ENCODE assay signal across 8 cellular contexts in the genomic region with DNA sequence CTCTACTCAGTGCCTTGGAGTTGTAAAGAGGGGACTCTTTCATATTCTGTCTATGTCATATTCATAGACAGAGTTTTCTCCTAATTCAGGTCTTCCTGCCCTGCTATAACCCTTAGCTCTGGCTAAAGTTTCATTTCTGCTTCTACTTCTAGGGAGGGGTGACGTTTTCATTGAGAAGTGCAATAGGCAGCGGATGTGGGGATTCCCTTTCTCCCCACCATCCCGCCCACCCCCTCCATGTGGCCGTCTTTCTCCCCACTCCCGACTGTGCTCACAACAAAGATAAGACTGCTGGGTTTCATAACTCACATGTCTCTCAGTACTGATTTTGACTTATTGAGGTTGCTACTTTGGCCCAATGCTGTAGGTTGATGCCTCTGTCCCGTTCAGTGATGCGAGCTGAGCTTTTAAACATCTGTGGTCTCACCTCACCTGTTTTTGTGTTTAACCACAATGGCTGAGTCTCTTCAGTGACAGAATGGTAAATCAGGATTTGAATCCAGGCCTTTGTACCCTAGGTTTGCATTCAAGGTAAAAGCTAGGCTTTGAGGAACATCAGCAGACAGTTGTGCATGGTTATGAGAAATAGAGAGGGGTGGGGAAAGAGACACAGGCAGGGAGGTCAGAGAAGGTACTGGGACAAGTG. TPM values are rescaled to one million over a fixed set of nuclear protein-coding genes. Genes with fewer than 3 reads are reported as not detected.
A peak's percentile ranks its signal among the peaks of the same experiment; 100 is the strongest.
DNase-seq lines count a peak whose midpoint lies in the region; ATAC-seq, FAIRE-seq and TF ChIP-seq lines count a peak whose summit lies in the region.

No MANE protein-coding gene starts in this region.

- no peak; the same call in 1 of the 2 replicates for TF ChIP-seq POLR2A in GM12892 (IDR thresholded peaks at IDR 0.05; ENCODE audit: low read depth, low read length)

- peak; percentile 73 for ATAC-seq in GM21717 (IDR thresholded peaks at IDR 0.05; ENCODE audit: unreplicated experiment)

- DNase-seq in GM12892 (ENCODE audit: insufficient read length), result peak; percentile 38
- peak; percentile 89 for DNase-seq in MV-4-11 (lab: John Stamatoyannopoulos, UW)
- peak; percentile 24 for DNase-seq in central memory CD4-positive, alpha-beta T cell
- DNase-seq in A172 (ENCODE audit: low spot score), result no peak
- DNase-seq in epidermal melanocyte (ENCODE audit: insufficient read length, low spot score), result no peak
- DNase-seq in NCI-H446 (lab: John Stamatoyannopoulos, UW), result no peak
- DNase-seq in GM03348 (ENCODE audit: low spot score), result no peak

- peak; percentile 98 for FAIRE-seq in GM12892 (lab: Jason Lieb, UNC)

RNA-seq across cellular contexts. Expression of gene KIF14, which starts 7.8 kb away (rescaled TPM):
- 5.8 TPM for polyA plus RNA-seq in GM12892 (2012; ENCODE audit: missing spikeins)
- total RNA-seq in A172 (2014; rRNA removed; shearing (Covaris generic)), result 32.0 and 36.1 TPM in 2 replicates

RNA-seq across cellular contexts. Expression of gene DDX59, which starts 41.4 kb away (rescaled TPM):
- polyA plus RNA-seq in GM12892 (2012; ENCODE audit: missing spikeins), result 35.1 TPM
- 19.9 and 20.8 TPM in 2 replicates for total RNA-seq in A172 (2014; rRNA removed; shearing (Covaris generic))

Comparison
In these comparisons a context has a peak if more than half of its experiments do, and no peak if none do; other contexts are left out.
1. DNase-seq: peak in GM12892 (single experiment), MV-4-11 (single experiment) and central memory CD4-positive, alpha-beta T cell (single experiment); none in A172 (single experiment), epidermal melanocyte (single experiment), NCI-H446 (0 of 2) and GM03348 (single experiment).